In genomic region chr19:15815306-15815705, GRCh38 we compare ENCODE assay signal across 13 cellular contexts. TPM values are rescaled to one million over a fixed set of nuclear protein-coding genes. Genes with fewer than 3 reads are reported as not detected.
"Had no signal": no experiment of that assay in that cellular context is flagged by ENCODE, and none has a peak within 500 bp of the region (broad histone marks: within the 10 kb centered on the region; RNA-seq: fewer than 3 reads in every experiment).

Gene OR10H1 (minus strand): TSS chr19:15815664. CDS start chr19:15808037, 7,627 bp downstream.

- H3K27me3 ChIP-seq: upper lobe of left lung had no signal

- H3K4me3 ChIP-seq: adrenal gland, psoas muscle, upper lobe of left lung had no signal

- H3K9me3 ChIP-seq: adrenal gland, psoas muscle, upper lobe of left lung had no signal

- DNase-seq: activated naive CD4-positive, alpha-beta T cell treated with anti-CD3 and anti-CD28 coated beads, Interleukin-2, amount 50 U/mL, for 16 hours; adrenal gland; effector memory CD4-positive, alpha-beta T cell; hypothalamus; natural killer cell; nucleus accumbens; psoas muscle; stimulated activated naive CD4-positive, alpha-beta T cell treated with Interleukin-2 at 50 U/mL for 16 hours had no signal

- H3K36me3 ChIP-seq: adrenal gland, upper lobe of left lung had no signal

- ATAC-seq: natural killer cell, psoas muscle, sciatic nerve had no signal

- H3K27ac ChIP-seq: adrenal gland, epithelial cell of prostate, psoas muscle, upper lobe of left lung had no signal

- H3K4me1 ChIP-seq: adrenal gland, psoas muscle, upper lobe of left lung had no signal

RNA-seq across cellular contexts. Expression of gene OR10H1, which starts in this region (rescaled TPM):
- total RNA-seq: adrenal gland, lung microvascular endothelial cell, mucosa of gallbladder, psoas muscle, sciatic nerve, upper lobe of left lung had no signal
- polyA plus RNA-seq: adrenal gland, psoas muscle had no signal
